Comparison of ENCODE assay signal across 1 cellular context in the genomic region with DNA sequence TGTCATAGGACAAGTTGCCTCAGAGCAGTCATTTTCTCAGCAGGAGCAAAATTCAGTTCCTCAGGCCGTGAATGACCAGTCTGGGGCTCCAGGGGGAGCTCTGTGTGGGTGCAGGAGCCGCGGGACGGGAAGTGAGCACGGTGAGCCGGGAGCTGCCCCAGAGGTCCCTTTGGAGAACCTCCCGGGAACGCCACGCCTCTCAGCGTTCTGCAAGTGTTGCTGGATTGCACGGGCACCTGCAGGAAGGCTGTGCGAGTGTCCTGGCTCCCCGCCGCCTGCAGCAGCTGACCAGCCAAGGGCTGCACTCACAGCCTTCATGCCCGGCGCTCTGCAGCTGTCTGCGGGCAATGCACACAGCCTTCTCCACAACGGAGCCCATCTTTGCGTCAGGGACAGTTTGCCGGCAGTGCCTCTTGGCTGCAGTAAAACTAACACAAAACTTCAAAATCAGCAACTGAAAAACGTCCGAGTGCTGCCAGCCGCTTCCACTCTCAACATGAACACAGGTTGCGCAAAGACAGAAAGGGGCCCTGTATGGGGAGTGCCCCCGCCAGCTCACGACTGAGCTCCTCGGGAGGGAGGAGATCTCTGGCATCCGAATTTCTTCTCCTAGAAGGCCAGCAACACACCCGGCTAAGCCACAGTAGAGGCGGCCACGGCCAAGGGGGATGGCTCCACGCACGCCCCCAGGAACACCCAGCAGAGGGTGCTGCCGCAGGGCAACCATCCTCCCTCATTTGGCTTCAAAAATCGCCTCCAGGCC.
TF ChIP-seq lines count a peak whose summit lies in the region.

No MANE protein-coding gene starts in this region.

TF ChIP-seq in H1, 55 proteins besides CTCF, POLR2A, EP300 and RAD21:
- TF ChIP-seq SAP30 (IDR thresholded peaks at IDR 0.05; ENCODE audit: insufficient read depth, insufficient replicate concordance, low read length) (no peak), BRCA1 (IDR thresholded peaks at IDR 0.05; ENCODE audit: low read depth, low read length) (no peak), YY1 (IDR thresholded peaks at IDR 0.05; ENCODE audit: low read depth, low read length) (no peak), EGR1 (IDR thresholded peaks at IDR 0.05; ENCODE audit: borderline replicate concordance, low read depth, low read length) (peak; percentile 31; the same call in 1 of the 2 replicates), GABPA (IDR thresholded peaks at IDR 0.05; ENCODE audit: borderline replicate concordance, insufficient read depth, low read length) (peak; percentile 37; the same call in 1 of the 2 replicates), CEBPB (IDR thresholded peaks at IDR 0.05; ENCODE audit: low read depth, low read length) (no peak), TEAD4 (IDR thresholded peaks at IDR 0.05; ENCODE audit: low read depth, low read length) (no peak), EZH2 (IDR thresholded peaks at IDR 0.05; ENCODE audit: low read depth, low read length, severe bottlenecking) (no peak)
